In the genomic region with DNA sequence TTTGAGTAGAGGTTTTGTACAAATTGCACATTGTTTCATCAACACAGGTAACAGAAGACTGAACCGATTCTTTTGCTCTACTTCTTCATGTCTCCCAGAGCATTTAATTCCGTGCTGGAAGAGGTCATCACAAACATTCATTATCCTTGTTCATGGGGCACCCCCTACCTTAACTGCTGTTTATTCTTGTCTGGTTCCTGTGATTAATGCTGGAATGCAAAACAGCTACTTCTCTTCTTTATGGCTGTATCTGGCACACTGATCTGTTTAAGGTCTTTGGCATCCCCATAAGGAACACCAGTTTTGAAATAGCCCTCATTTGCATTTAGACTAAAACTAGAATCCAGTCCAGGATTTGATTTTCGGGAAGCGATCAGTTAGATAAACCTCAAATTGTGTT, we compare ENCODE assay signal across 18 cellular contexts. TPM values are rescaled to one million over a fixed set of nuclear protein-coding genes. Genes with fewer than 3 reads are reported as not detected.
DNase-seq lines count a peak whose midpoint lies in the region; ATAC-seq and TF ChIP-seq lines count a peak whose summit lies in the region.
"Had no signal": no experiment of that assay in that cellular context is flagged by ENCODE, and none has a peak within 500 bp of the region (broad histone marks: within the 10 kb centered on the region; RNA-seq: fewer than 3 reads in every experiment).

No MANE protein-coding gene starts in this region.

- no peaks in the 10 kb centered on the region for H3K9me3 ChIP-seq in PC-3 (ENCODE audit: low read length)

- ATAC-seq in PC-3, result peak; percentile 61
- ATAC-seq: CD8-positive, alpha-beta T cell had no signal

- POLR2A ChIA-PET in PC-3 (lab: Charles Lee; ENCODE audit: unreplicated experiment), result no interaction called here

- H3K4me3 ChIP-seq in PC-3 (ENCODE audit: low read length) (no peak overlapping the region), epithelial cell of esophagus (ENCODE audit: low read length) (no peak overlapping the region), coronary artery (no peak overlapping the region)

- H2AFZ ChIP-seq in PC-3 (ENCODE audit: low read length), result no peak overlapping the region

- H3K4me2 ChIP-seq in PC-3 (ENCODE audit: low read length), result no peak overlapping the region

- H3K27ac ChIP-seq in PC-3 (ENCODE audit: low read length), result no peak overlapping the region
- H3K27ac ChIP-seq in coronary artery, result no peak overlapping the region

- H3K4me1 ChIP-seq in PC-3 (ENCODE audit: insufficient read depth, low read length), result no peaks in the 10 kb centered on the region

- CTCF ChIA-PET in PC-3 (lab: Charles Lee), result no interaction called here

- intact Hi-C loops in PC-3 (cut with micrococcal nuclease), result no loop called here

- H3K36me3 ChIP-seq in PC-3 (ENCODE audit: low read depth, low read length), result no peaks in the 10 kb centered on the region

- H4K20me1 ChIP-seq in PC-3 (ENCODE audit: low read length), result no peaks in the 10 kb centered on the region

- H3K9me2 ChIP-seq in PC-3 (replicated peaks; ENCODE audit: low read length), result no peaks in the 10 kb centered on the region

- DNase-seq in NCI-H82 (lab: John Stamatoyannopoulos, UW) (peak; percentile 26), NCI-H82 treated with DMSO at 0.1 percent for 48 hours (lab: John Stamatoyannopoulos, UW; ENCODE audit: unreplicated experiment) (no peak), PC-3 (no peak), epithelial cell of esophagus (ENCODE audit: low read depth) (peak; percentile 39), renal cortical epithelial cell (ENCODE audit: low read depth) (peak; percentile 32), coronary artery (ENCODE audit: low spot score) (no peak), OCI-M2 (lab: John Stamatoyannopoulos, UW; ENCODE audit: unreplicated experiment) (no peak)
- no peak for DNase-seq in stimulated activated CD4-positive, alpha-beta T cell treated with anti-CD3 and anti-CD28 coated beads, Interleukin-2, amount 100 ng/mL, for 24 hours
- DNase-seq: 8988T; AML-193; C1 segment of cervical spinal cord; CD8-positive, alpha-beta T cell; NCI-H1417 treated with DMSO at 0.1 percent for 48 hours; NCI-H1930; NCI-H774; OCI-M1; SHP77 had no signal

- TF ChIP-seq CTCF in PC-3 (conservative IDR thresholded peaks at IDR 0.05; ENCODE audit: low read depth, low read length), result no peak
- TF ChIP-seq CTCF in epithelial cell of esophagus (IDR thresholded peaks at IDR 0.05; ENCODE audit: insufficient read depth, low read depth, low read length, missing control alignments), result no peak
- TF ChIP-seq CTCF in coronary artery (IDR thresholded peaks at IDR 0.05), result no peak

- H3F3A ChIP-seq in PC-3 (ENCODE audit: low read length, unreplicated experiment), result no peaks in the 10 kb centered on the region

- BruUV-seq in PC-3 (replicated peaks; lab: Mats Ljungman, UMichigan), result no TSS peak

- H3K9ac ChIP-seq in PC-3 (ENCODE audit: low read length), result no peak overlapping the region

- H3K79me2 ChIP-seq in PC-3 (ENCODE audit: low read length), result no peaks in the 10 kb centered on the region

- H3K27me3 ChIP-seq in PC-3 (ENCODE audit: low read length), result no peaks in the 10 kb centered on the region

RNA-seq across cellular contexts. Expression of gene NTNG1, which starts 42.2 kb away (rescaled TPM):
- total RNA-seq in PC-3 (2014; rRNA removed), result 6.7 and 6.8 TPM in 2 replicates
- 28.8 and 32.8 TPM in 2 replicates for total RNA-seq in renal cortical epithelial cell
- total RNA-seq: CD8-positive, alpha-beta T cell; RPMI7951 had no signal

Comparison
In these comparisons a context has a peak if more than half of its experiments do, and no peak if none do; other contexts are left out.
1. DNase-seq: peak in NCI-H82 (single experiment), epithelial cell of esophagus (single experiment) and renal cortical epithelial cell (single experiment); none in NCI-H82 treated with DMSO at 0.1 percent for 48 hours (single experiment), PC-3 (single experiment), coronary artery (single experiment), stimulated activated CD4-positive, alpha-beta T cell treated with anti-CD3 and anti-CD28 coated beads, Interleukin-2, amount 100 ng/mL, for 24 hours (0 of 2) and OCI-M2 (single experiment).